In the genomic region with DNA sequence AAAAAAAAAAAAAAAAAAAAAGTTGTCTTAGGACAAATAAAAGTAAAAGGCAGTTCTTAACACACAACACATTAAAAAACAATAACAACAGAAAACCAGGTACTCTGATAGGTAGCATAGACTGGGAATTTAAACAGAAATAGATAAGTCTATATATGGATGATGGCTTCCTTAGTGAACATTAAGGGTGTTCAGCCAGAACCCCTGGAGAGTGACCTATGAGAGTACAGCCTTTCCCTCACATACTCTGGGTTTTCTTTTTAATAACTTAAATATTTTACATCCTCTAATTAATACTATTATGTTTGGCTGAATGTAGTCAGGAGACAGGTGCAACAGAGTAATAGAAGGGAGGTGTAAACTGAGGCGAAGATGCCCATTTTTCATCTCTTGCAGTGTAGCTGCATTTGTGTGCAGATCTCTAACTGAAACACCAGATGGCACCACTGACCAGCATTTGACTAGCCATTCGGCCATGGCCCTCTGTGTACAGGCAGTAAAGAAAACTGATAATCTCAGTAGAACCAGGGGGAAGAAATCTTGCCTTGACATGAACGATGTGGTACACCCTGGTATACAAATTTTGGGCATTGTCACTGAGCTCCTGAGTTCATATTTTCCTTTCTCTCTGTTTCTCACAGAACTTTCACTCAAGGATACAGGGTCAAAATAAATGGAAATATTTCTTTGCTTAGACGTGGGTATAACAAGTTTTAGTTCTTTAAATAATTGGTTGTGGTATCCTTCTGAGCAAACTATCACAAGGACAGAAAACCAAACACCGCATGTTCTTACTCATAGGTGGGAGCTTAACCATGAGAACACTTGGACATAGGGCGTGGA, we compare ENCODE assay signal across 8 cellular contexts.
DNase-seq lines count a peak whose midpoint lies in the region; FAIRE-seq and TF ChIP-seq lines count a peak whose summit lies in the region.

No MANE protein-coding gene starts in this region.

- DNase-seq in activated CD8-positive, alpha-beta memory T cell treated with anti-CD3 and anti-CD28 coated beads, Interleukin-2, amount 50 U/mL, for 4 hours: peak; percentile 26
- DNase-seq in activated CD8-positive, alpha-beta memory T cell treated with anti-CD3 and anti-CD28 coated beads, Interleukin-2, amount 50 U/mL, for 48 hours: no peak
- peak; percentile 52 to 64 for DNase-seq in HAP-1 (ENCODE audit: low spot score in 2 of 2)
- DNase-seq in NCI-H146 (lab: John Stamatoyannopoulos, UW): peak; percentile 51
- peak; percentile 68 for DNase-seq in epidermal melanocyte (ENCODE audit: insufficient read length, low spot score)
- DNase-seq in middle frontal gyrus (ENCODE audit: extremely low spot score, low spot score): peak; percentile 44
- peak; percentile 61 for DNase-seq in urothelium cell line (ENCODE audit: low spot score)

- in situ Hi-C loops in HAP-1 (cut with MboI; ENCODE audit: low sequenced_read_pairs): loop anchor here (25.0 kb wide), 1 partner anchor 480 kb away; no protein-coding TSS in a partner anchor

- FAIRE-seq in urothelium cell line (lab: Jason Lieb, UNC): no peak

- peak; percentile 68 for TF ChIP-seq CTCF in WI38 (IDR thresholded peaks at IDR 0.05; ENCODE audit: low read depth, low read length)

- no peak overlapping the region for H3K4me3 ChIP-seq in HAP-1
- no peak overlapping the region for H3K4me3 ChIP-seq in WI38 (ENCODE audit: low read depth, low read length)

- H3K36me3 ChIP-seq in HAP-1 (replicated peaks): peaks cover 31% of the 10 kb centered on the region

- no peaks in the 10 kb centered on the region for H3K27me3 ChIP-seq in HAP-1 (ENCODE audit: low read depth)

- peaks cover 2% of the 10 kb centered on the region; the same call in 1 of the 2 replicates for H3K4me1 ChIP-seq in HAP-1

- H3K9me3 ChIP-seq in HAP-1: no peaks in the 10 kb centered on the region
